Comparison of ENCODE assay signal across 19 cellular contexts in genomic region chr21:45944601-45945000, GRCh38.
"Had no signal": no experiment of that assay in that cellular context is flagged by ENCODE, and none has a peak within 500 bp of the region (broad histone marks: within the 10 kb centered on the region; RNA-seq: fewer than 3 reads in every experiment).

No MANE protein-coding gene starts in this region.

- H3K27ac ChIP-seq: heart left ventricle, left lung, neural progenitor cell, ovary, right atrium auricular region, right lobe of liver, tibial nerve, uterus had no signal

- DNase-seq: hypothalamus; kidney glomerular epithelial cell; left colon; midbrain; mucosa of descending colon; naive thymus-derived CD8-positive, alpha-beta T cell; nephron progenitor cell; ovary; right lobe of liver; stimulated activated CD4-positive, alpha-beta T cell treated with anti-CD3 and anti-CD28 coated beads, Interleukin-2, amount 100 ng/mL, for 24 hours; stimulated activated CD4-positive, alpha-beta T cell treated with anti-CD3 and anti-CD28 coated beads, Interleukin-4, amount 100 ng/mL, for 1 hour; stimulated activated naive B cell treated with anti-CD40 and anti-IgM and Interleukin-4, amounts not matched to agents 10 μg/mL and 1 μg/mL and 100 μg/mL, for 72 hours; uterus had no signal

- ATAC-seq: heart left ventricle; left colon; left lung; mucosa of descending colon; naive thymus-derived CD8-positive, alpha-beta T cell; right lobe of liver had no signal

- H3K27me3 ChIP-seq: heart left ventricle, neural progenitor cell, ovary, right atrium auricular region, right lobe of liver, tibial nerve, uterus had no signal

- H3K4me1 ChIP-seq: left lung, neural progenitor cell, right lobe of liver, tibial nerve had no signal

- H3K4me3 ChIP-seq: heart left ventricle, left lung, mucosa of descending colon, neural progenitor cell, ovary, right atrium auricular region, right lobe of liver, smooth muscle cell, tibial nerve, uterus had no signal

- H3K9ac ChIP-seq: neural progenitor cell had no signal

- H3K36me3 ChIP-seq: heart left ventricle, left lung, neural progenitor cell, ovary, right atrium auricular region, right lobe of liver, uterus had no signal

- H3K9me3 ChIP-seq: heart left ventricle, left lung, mucosa of descending colon, ovary, right atrium auricular region, right lobe of liver, tibial nerve, uterus had no signal

- H2AFZ ChIP-seq: neural progenitor cell had no signal

- H3K4me2 ChIP-seq: neural progenitor cell, smooth muscle cell had no signal
